8 cellular contexts compared by ENCODE assay signal in genomic region chr17:73290399-73291259, GRCh38. TPM values are rescaled to one million over a fixed set of nuclear protein-coding genes. Genes with fewer than 3 reads are reported as not detected.
DNase-seq lines count a peak whose midpoint lies in the region; ATAC-seq, FAIRE-seq and TF ChIP-seq lines count a peak whose summit lies in the region.

No MANE protein-coding gene starts in this region.

- peaks cover 8% of the 10 kb centered on the region for H3K36me3 Mint-ChIP-seq in MCF 10A (ENCODE audit: insufficient read depth, unreplicated experiment)
- no peaks in the 10 kb centered on the region for H3K36me3 Mint-ChIP-seq in GM23338 (ENCODE audit: low read depth)

- POLR2A ChIA-PET in MCF 10A (lab: Yijun Ruan, JAX) = interaction anchor here (0.8 to 5.8 kb wide), 6 partner anchors 10 to 69 kb away, joined by 3 to 96 read pairs (median 4); partner anchors contain the start of gene CDC42EP4

- H3K9me3 Mint-ChIP-seq in MCF 10A (ENCODE audit: unreplicated experiment) (no peaks in the 10 kb centered on the region), GM23338 (no peaks in the 10 kb centered on the region)

- H3K4me3 ChIP-seq in sigmoid colon = no peak overlapping the region
- H3K4me3 ChIP-seq in GM23338 = no peak overlapping the region

- WGBS in sigmoid colon, 2 donors = 58 to 76% methylated on average over 16 of the region's 16 CpGs

- peak overlapping the region; percentile 89 for H3K27ac Mint-ChIP-seq in MCF 10A (ENCODE audit: low read depth, unreplicated experiment)
- H3K27ac Mint-ChIP-seq in GM23338 = no peak overlapping the region

- no peaks in the 10 kb centered on the region for H3K27me3 Mint-ChIP-seq in MCF 10A (ENCODE audit: insufficient read depth, unreplicated experiment)
- H3K27me3 Mint-ChIP-seq in GM23338 (ENCODE audit: insufficient read depth, low read depth, poor library complexity) = peaks cover 11% of the 10 kb centered on the region

- peak; percentile 43 for DNase-seq in MCF 10A (ENCODE audit: unreplicated experiment)
- DNase-seq in sigmoid colon = no peak
- DNase-seq in ureter (ENCODE audit: low spot score) = no peak
- no peak for DNase-seq in GM23338 (ENCODE audit: low spot score)
- no peak for DNase-seq in foreskin melanocyte
- DNase-seq in GM19239 (ENCODE audit: insufficient read length, low spot score) = no peak

- TF ChIP-seq EP300 in sigmoid colon (IDR thresholded peaks at IDR 0.05) = no peak

- H3K27me3 ChIP-seq in sigmoid colon (no peaks in the 10 kb centered on the region), GM23338 (ENCODE audit: insufficient read depth) (no peaks in the 10 kb centered on the region)

- H3K9me3 ChIP-seq in sigmoid colon = no peaks in the 10 kb centered on the region

- no peak for FAIRE-seq in GM19239 (lab: Jason Lieb, UNC)

- H3K9me2 ChIP-seq in GM23338 (ENCODE audit: insufficient read depth) = no peaks in the 10 kb centered on the region

- peak overlapping the region; percentile 76 to 100 (median 86) for H3K27ac ChIP-seq in sigmoid colon
- H3K27ac ChIP-seq in GM23338 (ENCODE audit: low read depth) = no peak overlapping the region

- no peak overlapping the region for H3K4me3 Mint-ChIP-seq in MCF 10A (ENCODE audit: unreplicated experiment)
- H3K4me3 Mint-ChIP-seq in GM23338 = no peak overlapping the region

- CTCF ChIA-PET in MCF 10A (lab: Yijun Ruan, JAX) = interaction anchor here (0.6 to 1.3 kb wide), 7 partner anchors 20 to 926 kb away, joined by 3 to 6 read pairs (median 4); no protein-coding TSS in a partner anchor

- H3K79me2 ChIP-seq in GM23338 (replicated peaks; ENCODE audit: insufficient read depth) = 0 out of 2 replicates have a peak, but pooled peaks cover 5% of the 10 kb centered on the region

- no peak for TF ChIP-seq POLR2A in sigmoid colon (IDR thresholded peaks at IDR 0.05)

- no peaks in the 10 kb centered on the region for H3F3A ChIP-seq in GM23338 (replicated peaks; ENCODE audit: low read depth)

- ATAC-seq in GM19397 (IDR thresholded peaks at IDR 0.05; ENCODE audit: unreplicated experiment) = peak; percentile 50
- peak; percentile 30 for ATAC-seq in HG03097 (IDR thresholded peaks at IDR 0.05; ENCODE audit: low FRiP score, unreplicated experiment)
- no peak for ATAC-seq in GM23338

- intact Hi-C loops in MCF 10A (cut with micrococcal nuclease) (no loop called here), sigmoid colon (cut with DNase I) (loop anchor here (2.0 kb wide), 1 partner anchor 14 kb away; no protein-coding TSS in a partner anchor)

- peaks cover 68% of the 10 kb centered on the region for H3K4me1 Mint-ChIP-seq in MCF 10A (ENCODE audit: insufficient read depth, unreplicated experiment)
- H3K4me1 Mint-ChIP-seq in GM23338 = peaks cover 28% of the 10 kb centered on the region

- TF ChIP-seq CTCF in MCF 10A (IDR thresholded peaks at IDR 0.05; ENCODE audit: unreplicated experiment) (no peak), sigmoid colon (IDR thresholded peaks at IDR 0.05) (no peak), GM23338 (conservative IDR thresholded peaks at IDR 0.05; ENCODE audit: low read depth in 2 of 2) (no peak)

- no peaks in the 10 kb centered on the region for H4K20me1 ChIP-seq in GM23338 (replicated peaks; ENCODE audit: insufficient read depth)

- H3K4me1 ChIP-seq in sigmoid colon = peaks cover 0 to 100% (median 99%) of the 10 kb centered on the region in 4 donors
- H3K4me1 ChIP-seq in GM23338 (ENCODE audit: insufficient read depth) = no peaks in the 10 kb centered on the region

- H2AFZ ChIP-seq in GM23338 = no peak overlapping the region

- no TSS peak for BruUV-seq in MCF 10A (replicated peaks; lab: Mats Ljungman, UMichigan)

- H3K36me3 ChIP-seq in sigmoid colon (peaks cover 0 to 9% (median 6%) of the 10 kb centered on the region in 4 donors), GM23338 (ENCODE audit: insufficient read depth) (no peaks in the 10 kb centered on the region)

- H3K4me2 ChIP-seq in GM23338 = no peak overlapping the region

TF ChIP-seq in GM23338, 12 proteins besides CTCF, POLR2A, EP300 and RAD21 (continues in another document):
- TF ChIP-seq ZNF331 (CRISPR knock-in tag; IDR thresholded peaks at IDR 0.05; ENCODE audit: low read depth) (no peak), POLR2AphosphoS5 (IDR thresholded peaks at IDR 0.05; ENCODE audit: low read depth) (no peak), ZNF114 (CRISPR knock-in tag; IDR thresholded peaks at IDR 0.05) (no peak), ETS1 (IDR thresholded peaks at IDR 0.05) (no peak), JUNB (IDR thresholded peaks at IDR 0.05; ENCODE audit: unreplicated experiment) (no peak), REST (IDR thresholded peaks at IDR 0.05; ENCODE audit: unreplicated experiment) (no peak), CREB1 (CRISPR knock-in tag; IDR thresholded peaks at IDR 0.05; ENCODE audit: low read depth) (no peak), EZH2phosphoT487 (IDR thresholded peaks at IDR 0.05; ENCODE audit: unreplicated experiment) (no peak), EZH2 (IDR thresholded peaks at IDR 0.05; ENCODE audit: low read depth, unreplicated experiment) (no peak)

RNA-seq across cellular contexts. Expression of gene CDC42EP4, which starts 21.2 kb away (rescaled TPM):
- total RNA-seq in MCF 10A (2022) (11.0 and 12.2 TPM in 2 replicates), sigmoid colon (10 to 100 TPM; 68.1 to 87.6 (median 76.0) TPM), ureter (70.8 TPM)
- polyA plus RNA-seq in sigmoid colon (10 to 100 TPM; 44.0 to 57.3 (median 46.2) TPM), GM23338 (2016; fragmentation: Nextera tagmentation; extraction: Ambion mirVana) (4.1 and 4.4 TPM in 2 replicates)
- total RNA-seq in GM23338 (2014; rRNA removed; shearing (Covaris generic)) = 16.2 and 19.9 TPM in 2 replicates

RNA-seq across cellular contexts. Expression of gene CPSF4L, which starts 28.9 kb away (rescaled TPM):
- total RNA-seq in MCF 10A (2022) (not detected in 2 replicates), sigmoid colon (not detected), ureter (not detected)
- polyA plus RNA-seq in sigmoid colon (not detected), GM23338 (2016; fragmentation: Nextera tagmentation; extraction: Ambion mirVana) (not detected in 2 replicates)
- not detected in 2 replicates for total RNA-seq in GM23338 (2014; rRNA removed; shearing (Covaris generic))
